ENCODE assay signal across 25 cellular contexts in genomic region chrY:7807511-7807860, GRCh38.
DNase-seq lines count a peak whose midpoint lies in the region; ATAC-seq, FAIRE-seq and TF ChIP-seq lines count a peak whose summit lies in the region.
"Had no signal": no experiment of that assay in that cellular context is flagged by ENCODE, and none has a peak within 500 bp of the region (broad histone marks: within the 10 kb centered on the region; RNA-seq: fewer than 3 reads in every experiment).

No MANE protein-coding gene starts in this region.

- no peaks in the 10 kb centered on the region for H3K9me3 Mint-ChIP-seq in activated T-helper 17 cell treated with anti-CD3 and anti-CD28 coated beads, Interleukin-2, amount 50 U/mL, for 72 hours
- H3K9me3 Mint-ChIP-seq: CD8-positive, alpha-beta memory T cell had no signal

- no peak for FAIRE-seq in HTR-8/SVneo (lab: Jason Lieb, UNC)
- FAIRE-seq: D721Med, GM19239 had no signal

- no peaks in the 10 kb centered on the region for H3K4me1 ChIP-seq in tibial artery
- H3K4me1 ChIP-seq: Peyer's patch had no signal

- H3K27ac ChIP-seq in tibial artery: no peak overlapping the region
- H3K27ac ChIP-seq: C4-2B, Peyer's patch had no signal

- peak; percentile 23 for ATAC-seq in activated T-helper 17 cell treated with anti-CD3 and anti-CD28 coated beads, Interleukin-2, amount 50 U/mL, for 72 hours (replicated peaks)
- ATAC-seq in HG02981 (IDR thresholded peaks at IDR 0.05; ENCODE audit: unreplicated experiment): no peak

- DNase-seq in MV-4-11 (lab: John Stamatoyannopoulos, UW): peak; percentile 46
- DNase-seq in fibroblast of pulmonary artery (ENCODE audit: low read depth): peak; percentile 57
- no peak for DNase-seq in activated CD4-positive, alpha-beta T cell treated with anti-CD3 and anti-CD28 coated beads for 4 hours
- DNase-seq in HTR-8/SVneo (ENCODE audit: insufficient read length, low spot score): no peak
- DNase-seq in tibial artery: no peak
- DNase-seq: CD8-positive, alpha-beta memory T cell; H7; KBM-7; NCI-H1048; NCI-H1417; NCI-H1694; NCI-H2029 treated with DMSO at 0.1 percent for 48 hours; NCI-H2227 treated with DMSO at 0.1 percent for 48 hours; NCI-H526 treated with DMSO at 0.1 percent for 48 hours; OCI-M1; Peyer's patch; SK-N-SH; SW 1271 had no signal

- H3K27me3 Mint-ChIP-seq in activated T-helper 17 cell treated with anti-CD3 and anti-CD28 coated beads, Interleukin-2, amount 50 U/mL, for 72 hours: no peaks in the 10 kb centered on the region
- H3K27me3 Mint-ChIP-seq: B cell; CD8-positive, alpha-beta memory T cell had no signal

- H3K36me3 Mint-ChIP-seq in activated T-helper 17 cell treated with anti-CD3 and anti-CD28 coated beads, Interleukin-2, amount 50 U/mL, for 72 hours (ENCODE audit: low read depth): no peaks in the 10 kb centered on the region
- H3K36me3 Mint-ChIP-seq: CD8-positive, alpha-beta memory T cell had no signal

- H3K4me3 ChIP-seq in fibroblast of pulmonary artery (replicated peaks; ENCODE audit: low read depth, low read length): no peak overlapping the region
- H3K4me3 ChIP-seq in tibial artery: no peak overlapping the region
- H3K4me3 ChIP-seq: MG63, Peyer's patch had no signal

- no peaks in the 10 kb centered on the region for H3K36me3 ChIP-seq in tibial artery
- H3K36me3 ChIP-seq: MG63, Peyer's patch had no signal

- H3K4me1 Mint-ChIP-seq in activated T-helper 17 cell treated with anti-CD3 and anti-CD28 coated beads, Interleukin-2, amount 50 U/mL, for 72 hours: no peaks in the 10 kb centered on the region
- H3K4me1 Mint-ChIP-seq: B cell; CD8-positive, alpha-beta memory T cell had no signal

- H3K27ac Mint-ChIP-seq in activated T-helper 17 cell treated with anti-CD3 and anti-CD28 coated beads, Interleukin-2, amount 50 U/mL, for 72 hours: no peak overlapping the region
- H3K27ac Mint-ChIP-seq: B cell; CD8-positive, alpha-beta memory T cell had no signal

- H3K4me3 Mint-ChIP-seq in activated T-helper 17 cell treated with anti-CD3 and anti-CD28 coated beads, Interleukin-2, amount 50 U/mL, for 72 hours: no peak overlapping the region
- H3K4me3 Mint-ChIP-seq: B cell; CD8-positive, alpha-beta memory T cell had no signal

- TF ChIP-seq CTCF in fibroblast of pulmonary artery (IDR thresholded peaks at IDR 0.05; ENCODE audit: low read length, missing control alignments): no peak
- no peak for TF ChIP-seq CTCF in tibial artery (IDR thresholded peaks at IDR 0.05)

- no peaks in the 10 kb centered on the region for H3K27me3 ChIP-seq in tibial artery
- H3K27me3 ChIP-seq: MG63, Peyer's patch had no signal

- intact Hi-C loops in tibial artery (cut with DNase I; ENCODE audit: low total_unique reads): no loop called here

- H3K9me3 ChIP-seq in tibial artery: no peaks in the 10 kb centered on the region
- H3K9me3 ChIP-seq: MG63, Peyer's patch, SK-N-SH had no signal

Comparison
In these comparisons a context has a peak if more than half of its experiments do, and no peak if none do; other contexts are left out.
1. DNase-seq: peak in MV-4-11 (single experiment) and fibroblast of pulmonary artery (single experiment); none in activated CD4-positive, alpha-beta T cell treated with anti-CD3 and anti-CD28 coated beads for 4 hours (0 of 2), HTR-8/SVneo (single experiment) and tibial artery (0 of 2).